Comparison of ENCODE assay signal across 2 cellular contexts in genomic region chr7:139972000-139972399, GRCh38.
TF ChIP-seq lines count a peak whose summit lies in the region.

No MANE protein-coding gene starts in this region.

TF ChIP-seq in GM23338, 12 proteins besides CTCF, POLR2A, EP300 and RAD21:
- no peak for TF ChIP-seq ZNF462 (CRISPR knock-in tag; IDR thresholded peaks at IDR 0.05)
- TF ChIP-seq POLR2AphosphoS5 (IDR thresholded peaks at IDR 0.05; ENCODE audit: low read depth) = no peak
TF ChIP-seq in GM23338: peak in this region for 0.

TF ChIP-seq in H1, 55 proteins besides CTCF, POLR2A, EP300 and RAD21:
- peak; percentile 58; the same call in 1 of the 2 replicates for TF ChIP-seq SP1 (IDR thresholded peaks at IDR 0.05; ENCODE audit: low read depth, low read length)
- no peak for TF ChIP-seq SUZ12 (IDR thresholded peaks at IDR 0.05; ENCODE audit: low read length)
- TF ChIP-seq SP4 (IDR thresholded peaks at IDR 0.05; ENCODE audit: low read length) = no peak
- TF ChIP-seq CREB1 (IDR thresholded peaks at IDR 0.05) = 0 out of 2 replicates have a peak, but pooled peaks have one; percentile 16
TF ChIP-seq in H1: peak in this region for 2.
